In the genomic region with DNA sequence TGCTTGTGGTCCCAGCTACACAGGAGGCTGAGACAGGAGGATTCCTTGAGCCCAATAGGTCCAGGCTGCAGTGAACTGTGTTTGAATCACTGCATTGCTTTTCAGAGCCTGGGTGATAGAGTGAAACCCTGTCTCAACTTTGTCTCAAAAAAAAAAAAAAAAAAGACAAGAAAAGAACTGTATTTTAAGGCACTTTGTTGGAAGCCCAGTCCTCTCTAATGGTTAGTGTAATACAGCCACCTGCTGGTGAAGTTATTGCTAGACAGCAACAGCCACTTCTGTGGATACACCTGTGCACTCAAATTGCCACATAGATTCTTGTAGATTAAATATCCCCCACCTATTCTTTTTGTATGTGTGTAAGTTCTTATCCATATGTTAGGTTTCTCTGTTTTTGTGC, we compare ENCODE assay signal across 10 cellular contexts. TPM values are rescaled to one million over a fixed set of nuclear protein-coding genes. Genes with fewer than 3 reads are reported as not detected.
DNase-seq lines count a peak whose midpoint lies in the region; ATAC-seq and TF ChIP-seq lines count a peak whose summit lies in the region.
"Had no signal": no experiment of that assay in that cellular context is flagged by ENCODE, and none has a peak within 500 bp of the region (broad histone marks: within the 10 kb centered on the region; RNA-seq: fewer than 3 reads in every experiment).

No MANE protein-coding gene starts in this region.

- H3K9me3 ChIP-seq in heart left ventricle = no peaks in the 10 kb centered on the region

- CTCF ChIA-PET in WTC11 (lab: Charles Lee) = interaction anchor here (0.7 to 6.5 kb wide), 6 partner anchors 64 to 988 kb away, joined by 3 to 104 read pairs (median 4); a partner anchor contains a TSS

- no peak overlapping the region for H3K4me3 ChIP-seq in heart left ventricle

- no peak overlapping the region for H3K4me3 Mint-ChIP-seq in WTC11
- H3K4me3 Mint-ChIP-seq in type B pancreatic cell = no peak overlapping the region

- DNase-seq in heart left ventricle (no peak), cardiac septum (ENCODE audit: low spot score) (no peak), HuH-7 (ENCODE audit: low spot score) (peak; percentile 59), WTC11 (ENCODE audit: low spot score) (no peak), iPS-NIHi7 (ENCODE audit: extremely low spot score) (peak; percentile 56), type B pancreatic cell (ENCODE audit: extremely low spot score, unreplicated experiment) (no peak)

- ATAC-seq in heart left ventricle (peak in 1 of 4 donors; percentile 10), GM21515 (IDR thresholded peaks at IDR 0.05; ENCODE audit: unreplicated experiment) (peak; percentile 47), WTC11 (peak; percentile 13; the same call in 1 of the 2 replicates), HG03196 (IDR thresholded peaks at IDR 0.05; ENCODE audit: unreplicated experiment) (no peak)

- H3K27ac Mint-ChIP-seq in WTC11 = no peak overlapping the region
- H3K27ac Mint-ChIP-seq in type B pancreatic cell = no peak overlapping the region

- H3K36me3 Mint-ChIP-seq in WTC11 (no peaks in the 10 kb centered on the region), type B pancreatic cell (no peaks in the 10 kb centered on the region)

- peaks cover 0 to 9% (median 0%) of the 10 kb centered on the region in 12 donors for H3K4me1 ChIP-seq in heart left ventricle

- H3K36me3 ChIP-seq in heart left ventricle = no peaks in the 10 kb centered on the region

- peak in 10 of 12 donors; percentile 22 to 47 (median 30) for TF ChIP-seq CTCF in heart left ventricle (IDR thresholded peaks at IDR 0.05)
- TF ChIP-seq CTCF in WTC11 (IDR thresholded peaks at IDR 0.05) = peak; percentile 43; the same call in 1 of the 2 replicates
- peak; percentile 76 for TF ChIP-seq CTCF in type B pancreatic cell (conservative IDR thresholded peaks at IDR 0.05)

- intact Hi-C loops in heart left ventricle (cut with DNase I) (loop anchor here in 5 of 10 donors (2.0 to 5.0 kb wide), 3 partner anchors 65 to 120 kb away; no protein-coding TSS in a partner anchor), cardiac septum (cut with DNase I) (loop anchor here (2.0 kb wide), 1 partner anchor 70 kb away; no protein-coding TSS in a partner anchor)

- H3K27me3 ChIP-seq in heart left ventricle = peaks cover 0 to 15% (median 4%) of the 10 kb centered on the region in 9 donors

- H3K9me3 Mint-ChIP-seq in WTC11 = no peaks in the 10 kb centered on the region
- no peaks in the 10 kb centered on the region for H3K9me3 Mint-ChIP-seq in type B pancreatic cell

- H3K4me1 Mint-ChIP-seq in WTC11 (peaks cover 17% of the 10 kb centered on the region), type B pancreatic cell (ENCODE audit: unreplicated experiment) (peaks cover 6% of the 10 kb centered on the region)

- TF ChIP-seq POLR2A in heart left ventricle (IDR thresholded peaks at IDR 0.05) = no peak

- H3K27me3 Mint-ChIP-seq in WTC11 (ENCODE audit: low read depth) = peaks cover 10% of the 10 kb centered on the region
- H3K27me3 Mint-ChIP-seq in type B pancreatic cell = peaks cover 30% of the 10 kb centered on the region

- POLR2A ChIA-PET in WTC11 (lab: Charles Lee) = no interaction called here

- H3K27ac ChIP-seq in heart left ventricle = no peak overlapping the region

TF ChIP-seq in WTC11, 78 proteins besides CTCF, POLR2A, EP300 and RAD21 (continues in another document):
- TF ChIP-seq NR1H2 (CRISPR knock-in tag; IDR thresholded peaks at IDR 0.05) (no peak), FOXK1 (CRISPR knock-in tag; IDR thresholded peaks at IDR 0.05) (no peak), NFYB (CRISPR knock-in tag; conservative IDR thresholded peaks at IDR 0.05; ENCODE audit: low read depth) (no peak), MXD4 (CRISPR knock-in tag; IDR thresholded peaks at IDR 0.05; ENCODE audit: borderline replicate concordance) (no peak), ZNF317 (CRISPR knock-in tag; IDR thresholded peaks at IDR 0.05; ENCODE audit: borderline replicate concordance, low read depth) (no peak), FOXP1 (CRISPR knock-in tag; IDR thresholded peaks at IDR 0.05; ENCODE audit: borderline replicate concordance) (no peak), ZNF232 (CRISPR knock-in tag; IDR thresholded peaks at IDR 0.05) (no peak), TEAD4 (CRISPR knock-in tag; IDR thresholded peaks at IDR 0.05) (no peak), JUN (CRISPR knock-in tag; IDR thresholded peaks at IDR 0.05) (no peak), SMAD4 (CRISPR knock-in tag; IDR thresholded peaks at IDR 0.05) (no peak)
- TF ChIP-seq, protein P1, sequence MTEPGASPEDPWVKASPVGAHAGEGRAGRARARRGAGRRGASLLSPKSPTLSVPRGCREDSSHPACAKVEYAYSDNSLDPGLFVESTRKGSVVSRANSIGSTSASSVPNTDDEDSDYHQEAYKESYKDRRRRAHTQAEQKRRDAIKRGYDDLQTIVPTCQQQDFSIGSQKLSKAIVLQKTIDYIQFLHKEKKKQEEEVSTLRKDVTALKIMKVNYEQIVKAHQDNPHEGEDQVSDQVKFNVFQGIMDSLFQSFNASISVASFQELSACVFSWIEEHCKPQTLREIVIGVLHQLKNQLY (CRISPR knock-in tag; IDR thresholded peaks at IDR 0.05) = no peak
- TF ChIP-seq, protein P2, sequence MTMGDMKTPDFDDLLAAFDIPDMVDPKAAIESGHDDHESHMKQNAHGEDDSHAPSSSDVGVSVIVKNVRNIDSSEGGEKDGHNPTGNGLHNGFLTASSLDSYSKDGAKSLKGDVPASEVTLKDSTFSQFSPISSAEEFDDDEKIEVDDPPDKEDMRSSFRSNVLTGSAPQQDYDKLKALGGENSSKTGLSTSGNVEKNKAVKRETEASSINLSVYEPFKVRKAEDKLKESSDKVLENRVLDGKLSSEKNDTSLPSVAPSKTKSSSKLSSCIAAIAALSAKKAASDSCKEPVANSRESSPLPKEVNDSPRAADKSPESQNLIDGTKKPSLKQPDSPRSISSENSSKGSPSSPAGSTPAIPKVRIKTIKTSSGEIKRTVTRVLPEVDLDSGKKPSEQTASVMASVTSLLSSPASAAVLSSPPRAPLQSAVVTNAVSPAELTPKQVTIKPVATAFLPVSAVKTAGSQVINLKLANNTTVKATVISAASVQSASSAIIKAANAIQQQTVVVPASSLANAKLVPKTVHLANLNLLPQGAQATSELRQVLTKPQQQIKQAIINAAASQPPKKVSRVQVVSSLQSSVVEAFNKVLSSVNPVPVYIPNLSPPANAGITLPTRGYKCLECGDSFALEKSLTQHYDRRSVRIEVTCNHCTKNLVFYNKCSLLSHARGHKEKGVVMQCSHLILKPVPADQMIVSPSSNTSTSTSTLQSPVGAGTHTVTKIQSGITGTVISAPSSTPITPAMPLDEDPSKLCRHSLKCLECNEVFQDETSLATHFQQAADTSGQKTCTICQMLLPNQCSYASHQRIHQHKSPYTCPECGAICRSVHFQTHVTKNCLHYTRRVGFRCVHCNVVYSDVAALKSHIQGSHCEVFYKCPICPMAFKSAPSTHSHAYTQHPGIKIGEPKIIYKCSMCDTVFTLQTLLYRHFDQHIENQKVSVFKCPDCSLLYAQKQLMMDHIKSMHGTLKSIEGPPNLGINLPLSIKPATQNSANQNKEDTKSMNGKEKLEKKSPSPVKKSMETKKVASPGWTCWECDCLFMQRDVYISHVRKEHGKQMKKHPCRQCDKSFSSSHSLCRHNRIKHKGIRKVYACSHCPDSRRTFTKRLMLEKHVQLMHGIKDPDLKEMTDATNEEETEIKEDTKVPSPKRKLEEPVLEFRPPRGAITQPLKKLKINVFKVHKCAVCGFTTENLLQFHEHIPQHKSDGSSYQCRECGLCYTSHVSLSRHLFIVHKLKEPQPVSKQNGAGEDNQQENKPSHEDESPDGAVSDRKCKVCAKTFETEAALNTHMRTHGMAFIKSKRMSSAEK (CRISPR knock-in tag; IDR thresholded peaks at IDR 0.05; ENCODE audit: borderline replicate concordance) = no peak
- TF ChIP-seq, protein P3, sequence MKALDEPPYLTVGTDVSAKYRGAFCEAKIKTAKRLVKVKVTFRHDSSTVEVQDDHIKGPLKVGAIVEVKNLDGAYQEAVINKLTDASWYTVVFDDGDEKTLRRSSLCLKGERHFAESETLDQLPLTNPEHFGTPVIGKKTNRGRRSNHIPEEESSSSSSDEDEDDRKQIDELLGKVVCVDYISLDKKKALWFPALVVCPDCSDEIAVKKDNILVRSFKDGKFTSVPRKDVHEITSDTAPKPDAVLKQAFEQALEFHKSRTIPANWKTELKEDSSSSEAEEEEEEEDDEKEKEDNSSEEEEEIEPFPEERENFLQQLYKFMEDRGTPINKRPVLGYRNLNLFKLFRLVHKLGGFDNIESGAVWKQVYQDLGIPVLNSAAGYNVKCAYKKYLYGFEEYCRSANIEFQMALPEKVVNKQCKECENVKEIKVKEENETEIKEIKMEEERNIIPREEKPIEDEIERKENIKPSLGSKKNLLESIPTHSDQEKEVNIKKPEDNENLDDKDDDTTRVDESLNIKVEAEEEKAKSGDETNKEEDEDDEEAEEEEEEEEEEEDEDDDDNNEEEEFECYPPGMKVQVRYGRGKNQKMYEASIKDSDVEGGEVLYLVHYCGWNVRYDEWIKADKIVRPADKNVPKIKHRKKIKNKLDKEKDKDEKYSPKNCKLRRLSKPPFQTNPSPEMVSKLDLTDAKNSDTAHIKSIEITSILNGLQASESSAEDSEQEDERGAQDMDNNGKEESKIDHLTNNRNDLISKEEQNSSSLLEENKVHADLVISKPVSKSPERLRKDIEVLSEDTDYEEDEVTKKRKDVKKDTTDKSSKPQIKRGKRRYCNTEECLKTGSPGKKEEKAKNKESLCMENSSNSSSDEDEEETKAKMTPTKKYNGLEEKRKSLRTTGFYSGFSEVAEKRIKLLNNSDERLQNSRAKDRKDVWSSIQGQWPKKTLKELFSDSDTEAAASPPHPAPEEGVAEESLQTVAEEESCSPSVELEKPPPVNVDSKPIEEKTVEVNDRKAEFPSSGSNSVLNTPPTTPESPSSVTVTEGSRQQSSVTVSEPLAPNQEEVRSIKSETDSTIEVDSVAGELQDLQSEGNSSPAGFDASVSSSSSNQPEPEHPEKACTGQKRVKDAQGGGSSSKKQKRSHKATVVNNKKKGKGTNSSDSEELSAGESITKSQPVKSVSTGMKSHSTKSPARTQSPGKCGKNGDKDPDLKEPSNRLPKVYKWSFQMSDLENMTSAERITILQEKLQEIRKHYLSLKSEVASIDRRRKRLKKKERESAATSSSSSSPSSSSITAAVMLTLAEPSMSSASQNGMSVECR (CRISPR knock-in tag; IDR thresholded peaks at IDR 0.05; ENCODE audit: borderline replicate concordance) = no peak

RNA-seq across cellular contexts. Expression of a gene that starts 10.1 kb away (rescaled TPM):
- 1 to 10 TPM in 1 of 9 donors, under 1 TPM in 1, not detected in 7; 0.35 to 1.0 TPM for total RNA-seq in heart left ventricle
- under 1 TPM in 1 of 2 donors, not detected in 1; 0.50 TPM for polyA plus RNA-seq in heart left ventricle
- not detected for total RNA-seq in cardiac septum
- 2.3 to 3.0 TPM (median 2.4 TPM) in 3 replicates for total RNA-seq in WTC11 (2021)
- total RNA-seq in type B pancreatic cell (ENCODE audit: low replicate concordance) = 9.8 and 127 TPM in 2 replicates
- total RNA-seq: subcutaneous adipose tissue had no signal
- polyA plus RNA-seq: esophagus had no signal

RNA-seq across cellular contexts. Expression of a gene that starts 32.1 kb away (rescaled TPM):
- under 1 TPM in 2 of 9 donors, not detected in 7; 0.25 to 0.77 TPM for total RNA-seq in heart left ventricle
- under 1 TPM in 1 of 2 donors, not detected in 1; 0.32 TPM for polyA plus RNA-seq in heart left ventricle
- total RNA-seq in cardiac septum = not detected
- 3.2 to 5.9 TPM (median 3.4 TPM) in 3 replicates for total RNA-seq in WTC11 (2021)
- 13.4 and 41.0 TPM in 2 replicates for total RNA-seq in type B pancreatic cell (ENCODE audit: low replicate concordance)
- total RNA-seq: subcutaneous adipose tissue had no signal
- polyA plus RNA-seq: esophagus had no signal

RNA-seq across cellular contexts. Expression of a gene that starts 59.8 kb away (rescaled TPM):
- total RNA-seq in heart left ventricle (1 to 10 TPM in 1 of 9 donors, under 1 TPM in 1, not detected in 7; 0.25 to 1.6 TPM), cardiac septum (not detected), WTC11 (2021) (2.0 to 3.5 TPM (median 2.3 TPM) in 3 replicates), type B pancreatic cell (ENCODE audit: low replicate concordance) (32.8 and 199 TPM in 2 replicates)
- polyA plus RNA-seq in heart left ventricle = under 1 TPM in 1 of 2 donors, not detected in 1; 0.46 TPM
- total RNA-seq: subcutaneous adipose tissue had no signal
- polyA plus RNA-seq: esophagus had no signal

Comparison
In these comparisons a context has a peak if more than half of its experiments do, and no peak if none do; other contexts are left out.
1. DNase-seq: peak in HuH-7 (single experiment) and iPS-NIHi7 (single experiment); none in heart left ventricle (0 of 5), cardiac septum (single experiment), WTC11 (single experiment) and type B pancreatic cell (single experiment).
2. Peak in every context shown above with its lines, with median percentiles within 50 percentile points of each other: CTCF ChIP-seq.